ENCODE assay signal across 21 cellular contexts in the genomic region with DNA sequence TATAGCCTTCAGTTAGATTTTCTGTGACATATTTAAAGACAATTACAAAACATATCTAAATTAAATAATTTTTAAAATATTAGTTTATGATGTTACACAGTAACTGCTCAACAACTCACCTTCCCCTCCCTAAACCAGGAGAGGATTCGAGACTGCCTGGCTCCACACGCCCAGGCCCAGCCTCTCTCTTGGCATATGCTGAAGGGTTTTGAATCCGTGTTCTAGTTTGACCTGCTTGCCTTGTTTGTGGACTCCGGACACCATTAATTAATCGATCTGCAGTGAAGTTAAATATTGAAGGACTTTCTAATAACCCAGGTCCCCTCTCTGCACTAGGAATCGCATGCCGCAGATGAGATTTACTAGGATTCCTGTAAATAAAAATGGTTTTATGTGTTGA.
"Had no signal": no experiment of that assay in that cellular context is flagged by ENCODE, and none has a peak within 500 bp of the region (broad histone marks: within the 10 kb centered on the region; RNA-seq: fewer than 3 reads in every experiment).

No MANE protein-coding gene starts in this region.

- H3K9me3 Mint-ChIP-seq: central memory CD8-positive, alpha-beta T cell; dendritic cell treated with granulocyte-macrophage colony-stimulating factor and Interleukin-4, amounts not matched to agents 40 ng/mL and 50 ng/mL, for 4 days; effector memory CD8-positive, alpha-beta T cell; natural killer cell; neural progenitor cell; stimulated activated memory B cell treated with anti-CD40 and anti-IgM and Interleukin-4, amounts not matched to agents 10 μg/mL and 1 μg/mL and 100 μg/mL, for 72 hours; stimulated activated naive CD8-positive, alpha-beta T cell treated with anti-CD3 and anti-CD28 coated beads, Interleukin-15, amount 100 ng/mL, for 72 hours had no signal

- H3K4me1 ChIP-seq: foreskin keratinocyte, neural progenitor cell, right lobe of liver, testis, transverse colon had no signal

- DNase-seq: effector memory CD8-positive, alpha-beta T cell; foreskin keratinocyte; hippocampal formation; left colon; mammary epithelial cell; mucosa of descending colon; natural killer cell; nucleus accumbens; ovary; right lobe of liver; spleen; stimulated activated CD4-positive, alpha-beta T cell treated with anti-CD3 and anti-CD28 coated beads, Interleukin-15, amount 100 ng/mL, for 24 hours; stimulated activated CD4-positive, alpha-beta T cell treated with anti-CD3 and anti-CD28 coated beads, Interleukin-1b, Interleukin-23, amount 100 ng/mL, for 48 hours; stimulated activated CD4-positive, alpha-beta T cell treated with anti-CD3 and anti-CD28 coated beads, Interleukin-4, amount 100 ng/mL, for 24 hours; stimulated activated naive CD8-positive, alpha-beta T cell treated with anti-CD3 and anti-CD28 coated beads, Interleukin-15, amount 100 ng/mL, for 72 hours; testis; transverse colon had no signal

- H3K4me3 Mint-ChIP-seq: central memory CD8-positive, alpha-beta T cell; dendritic cell treated with granulocyte-macrophage colony-stimulating factor and Interleukin-4, amounts not matched to agents 40 ng/mL and 50 ng/mL, for 4 days; effector memory CD8-positive, alpha-beta T cell; natural killer cell; neural progenitor cell; stimulated activated memory B cell treated with anti-CD40 and anti-IgM and Interleukin-4, amounts not matched to agents 10 μg/mL and 1 μg/mL and 100 μg/mL, for 72 hours; stimulated activated naive CD8-positive, alpha-beta T cell treated with anti-CD3 and anti-CD28 coated beads, Interleukin-15, amount 100 ng/mL, for 72 hours had no signal

- H3K27ac Mint-ChIP-seq: dendritic cell treated with granulocyte-macrophage colony-stimulating factor and Interleukin-4, amounts not matched to agents 40 ng/mL and 50 ng/mL, for 4 days; natural killer cell; neural progenitor cell; stimulated activated naive CD8-positive, alpha-beta T cell treated with anti-CD3 and anti-CD28 coated beads, Interleukin-15, amount 100 ng/mL, for 72 hours had no signal

- H3K27me3 ChIP-seq: foreskin keratinocyte, neural progenitor cell, ovary, right lobe of liver, spleen, testis, transverse colon had no signal

- H3K27ac ChIP-seq: foreskin keratinocyte, neural progenitor cell, ovary, right lobe of liver, spleen, testis, transverse colon had no signal

- H3K27me3 Mint-ChIP-seq: central memory CD8-positive, alpha-beta T cell; dendritic cell treated with granulocyte-macrophage colony-stimulating factor and Interleukin-4, amounts not matched to agents 40 ng/mL and 50 ng/mL, for 4 days; effector memory CD8-positive, alpha-beta T cell; stimulated activated memory B cell treated with anti-CD40 and anti-IgM and Interleukin-4, amounts not matched to agents 10 μg/mL and 1 μg/mL and 100 μg/mL, for 72 hours; stimulated activated naive CD8-positive, alpha-beta T cell treated with anti-CD3 and anti-CD28 coated beads, Interleukin-15, amount 100 ng/mL, for 72 hours had no signal

- H3K4me3 ChIP-seq: mucosa of descending colon, neural progenitor cell, ovary, right lobe of liver, spleen, testis, transverse colon had no signal

- H3K4me1 Mint-ChIP-seq: neural progenitor cell had no signal

- H3K36me3 ChIP-seq: ovary had no signal

- ATAC-seq: effector memory CD8-positive, alpha-beta T cell; foreskin keratinocyte; natural killer cell; stimulated activated memory B cell treated with anti-CD40 and anti-IgM and Interleukin-4, amounts not matched to agents 10 μg/mL and 1 μg/mL and 100 μg/mL, for 72 hours had no signal

- H3K9me3 ChIP-seq: mucosa of descending colon, ovary, right lobe of liver, spleen, testis, transverse colon had no signal
